Comparison of ENCODE assay signal across 18 cellular contexts in genomic region chr22:47206819-47207218, GRCh38.
A peak's percentile ranks its signal among the peaks of the same experiment; 100 is the strongest.
DNase-seq lines count a peak whose midpoint lies in the region; ATAC-seq and TF ChIP-seq lines count a peak whose summit lies in the region.
"Had no signal": no experiment of that assay in that cellular context is flagged by ENCODE, and none has a peak within 500 bp of the region (broad histone marks: within the 10 kb centered on the region; RNA-seq: fewer than 3 reads in every experiment).

No MANE protein-coding gene starts in this region.

- WGBS in spleen, 5 donors: 78 to 94% (median 87%) methylated on average over 5 of the region's 5 CpGs

- ATAC-seq in left colon: peak; percentile 29

- H3K36me3 ChIP-seq in Peyer's patch: no peaks in the 10 kb centered on the region
- no peaks in the 10 kb centered on the region for H3K36me3 ChIP-seq in spleen

- no peak for TF ChIP-seq CTCF in Peyer's patch (IDR thresholded peaks at IDR 0.05)
- TF ChIP-seq CTCF in spleen (IDR thresholded peaks at IDR 0.05 in 8 of 11, conservative IDR thresholded peaks at IDR 0.05 in 3 of 11): no peak

- H3K4me3 ChIP-seq in Peyer's patch: no peak overlapping the region
- H3K4me3 ChIP-seq in spleen: no peak overlapping the region

- DNase-seq in LoVo (ENCODE audit: low spot score) (peak; percentile 19), Peyer's patch (peak in 2 of 3 donors; percentile 12 to 57), left colon (no peak), spleen (peak; percentile 18), mucosa of gallbladder (ENCODE audit: low spot score) (no peak), erythroblast (lab: John Stamatoyannopoulos, UW) (no peak), EL (no peak)
- DNase-seq: ACHN, C1 segment of cervical spinal cord, H9, KG1, MV-4-11, NCI-H1694 treated with DMSO at 0.1 percent for 48 hours, NCI-H2107, NCI-H510A, NCI-H774, OCI-M1, RPMI8226 had no signal

- TF ChIP-seq POLR2A in Peyer's patch (IDR thresholded peaks at IDR 0.05) (no peak), spleen (IDR thresholded peaks at IDR 0.05) (no peak), erythroblast (IDR thresholded peaks at IDR 0.05; ENCODE audit: low read length) (no peak)

- H3K27me3 ChIP-seq in Peyer's patch (no peaks in the 10 kb centered on the region), spleen (replicated peaks in 1 of 7) (peaks cover 0 to 5% (median 0%) of the 10 kb centered on the region in 7 donors)

- H3K4me1 ChIP-seq in Peyer's patch: peaks cover 0 to 12% (median 0%) of the 10 kb centered on the region in 4 donors
- H3K4me1 ChIP-seq in spleen: no peaks in the 10 kb centered on the region

- H3K9me3 ChIP-seq in Peyer's patch (no peaks in the 10 kb centered on the region), spleen (no peaks in the 10 kb centered on the region)

- intact Hi-C loops in left colon (cut with DNase I, micrococcal nuclease): no loop called here
- intact Hi-C loops in spleen (cut with DNase I; ENCODE audit: low total_unique reads): no loop called here

- H3K27ac ChIP-seq in Peyer's patch (no peak overlapping the region), spleen (no peak overlapping the region)

Comparison
In these comparisons a context has a peak if more than half of its experiments do, and no peak if none do; other contexts are left out.
1. DNase-seq: peak in LoVo (single experiment), Peyer's patch (2 of 3) and spleen (single experiment); none in left colon (0 of 2), mucosa of gallbladder (single experiment), erythroblast (0 of 2) and EL (single experiment).